ENCODE assay signal across 8 cellular contexts in the genomic region with DNA sequence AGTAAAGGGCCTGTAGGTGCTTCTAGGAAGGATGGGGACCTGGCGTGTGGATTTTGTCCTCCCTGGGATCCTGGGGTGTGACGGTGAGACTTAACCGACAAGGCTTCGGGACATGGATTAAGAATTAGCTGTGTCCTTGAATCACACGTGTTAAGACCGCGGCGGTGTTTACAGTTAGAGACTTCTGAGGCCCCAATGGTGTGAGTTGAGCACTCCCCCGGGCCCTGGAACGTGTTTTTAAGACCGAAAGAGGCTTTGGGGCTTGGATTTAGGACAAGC. TPM values are rescaled to one million over a fixed set of nuclear protein-coding genes. Genes with fewer than 3 reads are reported as not detected.
DNase-seq lines count a peak whose midpoint lies in the region; ATAC-seq, FAIRE-seq and TF ChIP-seq lines count a peak whose summit lies in the region.

No MANE protein-coding gene starts in this region.

- H3K27me3 ChIP-seq in HCT116 (ENCODE audit: insufficient read depth, low read length) = no peaks in the 10 kb centered on the region

- ATAC-seq in A549 (0 out of 6 replicates have a peak, but pooled peaks of 1 of the 2 experiments have one; percentile 0), HCT116 (no peak)

- H3K9me3 ChIP-seq in A549 = no peaks in the 10 kb centered on the region
- no peaks in the 10 kb centered on the region for H3K9me3 ChIP-seq in HCT116 (ENCODE audit: control insufficient read depth in 1 of 2, insufficient read depth in 1 of 2, low read depth in 1 of 2, low read length in 2 of 2)

- CTCF ChIA-PET in A549 (lab: Yijun Ruan, JAX) = interaction anchor here (0.6 kb wide), 1 partner anchor 1407 kb away, joined by 3 read pairs; no protein-coding TSS in a partner anchor
- CTCF ChIA-PET in HCT116 (lab: Charles Lee) = interaction anchor here (1.9 kb wide), 1 partner anchor 27 kb away, joined by 5 read pairs; no protein-coding TSS in a partner anchor

- intact Hi-C loops in HCT116 (cut with micrococcal nuclease) = no loop called here

- no peaks in the 10 kb centered on the region for H3K36me3 ChIP-seq in HCT116 (ENCODE audit: control insufficient read depth in 1 of 2, insufficient read depth in 2 of 2, low read length in 2 of 2)

- peak overlapping the region; percentile 82 for H3K9ac ChIP-seq in HCT116 (ENCODE audit: low read length)

- H3K4me2 ChIP-seq in A549 = peak overlapping the region; percentile 83
- H3K4me2 ChIP-seq in HCT116 (ENCODE audit: low read length) = peak overlapping the region; percentile 98

- no peak for TF ChIP-seq POLR2A in A549 (IDR thresholded peaks at IDR 0.05; ENCODE audit: low read length)
- TF ChIP-seq POLR2A in HCT116 (IDR thresholded peaks at IDR 0.05; ENCODE audit: borderline replicate concordance, extremely low read depth, insufficient read depth, insufficient read length) = no peak

- H3K4me3 ChIP-seq in A549 (peak overlapping the region; percentile 74), HCT116 (replicated peaks in 1 of 2; ENCODE audit: low read depth in 1 of 2, low read length in 2 of 2) (peak overlapping the region; percentile 38 to 78), cardiac fibroblast (replicated peaks in 1 of 2; ENCODE audit: low read depth in 2 of 2, low read length in 2 of 2) (peak overlapping the region; percentile 47 to 78)

- no peak for TF ChIP-seq CTCF in A549 (IDR thresholded peaks at IDR 0.05)
- TF ChIP-seq CTCF in HCT116 (IDR thresholded peaks at IDR 0.05 in 2 of 3, conservative IDR thresholded peaks at IDR 0.05 in 1 of 3; ENCODE audit: borderline replicate concordance in 1 of 3, insufficient read depth in 1 of 3, low read depth in 2 of 3, low read length in 2 of 3) = no peak
- no peak for TF ChIP-seq CTCF in cardiac fibroblast (IDR thresholded peaks at IDR 0.05; ENCODE audit: low read depth, low read length)

- DNase-seq in A549 (ENCODE audit: low read depth in 1 of 2, low spot score in 1 of 2) (no peak), HCT116 (ENCODE audit: low read depth, low spot score) (no peak), cardiac fibroblast (ENCODE audit: low read depth in 2 of 2) (no peak), midbrain (lab: John Stamatoyannopoulos, UW) (peak; percentile 64), NCI-H2029 (lab: John Stamatoyannopoulos, UW) (no peak), NCI-H226 (no peak)
- no peak for DNase-seq in activated CD8-positive, alpha-beta memory T cell treated with anti-CD3 and anti-CD28 coated beads, Interleukin-2, amount 50 U/mL, for 4 hours
- no peak for DNase-seq in activated CD4-positive, CD25-positive, alpha-beta regulatory T cell (lab: John Stamatoyannopoulos, UW)

- no peak for TF ChIP-seq EP300 in A549 (IDR thresholded peaks at IDR 0.05)

- no peak overlapping the region for H2AFZ ChIP-seq in HCT116 (ENCODE audit: low read depth, low read length, poor library complexity, severe bottlenecking)

- POLR2A ChIA-PET in A549 (lab: Yijun Ruan, JAX) (interaction anchor here (0.5 kb wide), 1 partner anchor 126 kb away, joined by 3 read pairs; no protein-coding TSS in a partner anchor), HCT116 (lab: Charles Lee) (no interaction called here)

- peaks cover 3% of the 10 kb centered on the region; the same call in 1 of the 2 replicates for H3K79me2 ChIP-seq in HCT116 (ENCODE audit: insufficient read depth, low read length)

- RAD21 ChIA-PET in HCT116 (lab: Charles Lee; ENCODE audit: low non-redundant PET in 1 of 2, low total read pairs in 2 of 2, uncharacterized antibody in 2 of 2, unreplicated experiment in 2 of 2) = no interaction called here

- H3K27ac ChIP-seq in A549 (peak overlapping the region; percentile 84 to 93), HCT116 (ENCODE audit: low read depth, low read length) (peak overlapping the region; percentile 69)

- TF ChIP-seq RAD21 in A549 (conservative IDR thresholded peaks at IDR 0.05 in 1 of 2, IDR thresholded peaks at IDR 0.05 in 1 of 2) (no peak), HCT116 (IDR thresholded peaks at IDR 0.05; ENCODE audit: low read depth) (no peak)

- no TSS peak for BruUV-seq in HCT116 (replicated peaks; lab: Mats Ljungman, UMichigan)

- no peak for FAIRE-seq in A549 (lab: Jason Lieb, UNC)

- H3K4me1 ChIP-seq in A549 (peaks cover 28% of the 10 kb centered on the region; the same call in 2 of the 3 replicates), HCT116 (ENCODE audit: control insufficient read depth in 1 of 2, insufficient read depth in 2 of 2, low read length in 2 of 2) (peaks cover 32 to 61% of the 10 kb centered on the region in 2 experiments)

- WGBS in A549 (ENCODE audit: missing lambda C conversion rate) = 29% methylated on average over 11 of the region's 11 CpGs

- H3K9me2 ChIP-seq in HCT116 (ENCODE audit: insufficient read depth) = no peaks in the 10 kb centered on the region

- H4K20me1 ChIP-seq in HCT116 (ENCODE audit: insufficient read depth) = no peaks in the 10 kb centered on the region

TF ChIP-seq in A549, 52 proteins besides CTCF, POLR2A, EP300 and RAD21 (continues in another document):
- TF ChIP-seq HEYL (CRISPR knock-in tag; IDR thresholded peaks at IDR 0.05) = no peak
- TF ChIP-seq, protein P1, sequence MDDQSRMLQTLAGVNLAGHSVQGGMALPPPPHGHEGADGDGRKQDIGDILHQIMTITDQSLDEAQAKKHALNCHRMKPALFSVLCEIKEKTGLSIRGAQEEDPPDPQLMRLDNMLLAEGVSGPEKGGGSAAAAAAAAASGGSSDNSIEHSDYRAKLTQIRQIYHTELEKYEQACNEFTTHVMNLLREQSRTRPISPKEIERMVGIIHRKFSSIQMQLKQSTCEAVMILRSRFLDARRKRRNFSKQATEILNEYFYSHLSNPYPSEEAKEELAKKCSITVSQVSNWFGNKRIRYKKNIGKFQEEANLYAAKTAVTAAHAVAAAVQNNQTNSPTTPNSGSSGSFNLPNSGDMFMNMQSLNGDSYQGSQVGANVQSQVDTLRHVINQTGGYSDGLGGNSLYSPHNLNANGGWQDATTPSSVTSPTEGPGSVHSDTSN (IDR thresholded peaks at IDR 0.05) = no peak
- TF ChIP-seq CHD4 (IDR thresholded peaks at IDR 0.05; ENCODE audit: borderline replicate concordance) = no peak
- TF ChIP-seq RNF2 (IDR thresholded peaks at IDR 0.05; ENCODE audit: borderline replicate concordance, low read depth) = no peak
- no peak for TF ChIP-seq FOSB (CRISPR knock-in tag; IDR thresholded peaks at IDR 0.05)

TF ChIP-seq in HCT116, 20 proteins besides CTCF, POLR2A, EP300 and RAD21 (continues in another document):
- TF ChIP-seq SRF (IDR thresholded peaks at IDR 0.05; ENCODE audit: low read depth) = no peak
- no peak for TF ChIP-seq ELF1 (IDR thresholded peaks at IDR 0.05; ENCODE audit: borderline replicate concordance, low read depth)
- TF ChIP-seq EZH2 (IDR thresholded peaks at IDR 0.05) = no peak
- no peak for TF ChIP-seq SP1 (IDR thresholded peaks at IDR 0.05; ENCODE audit: low read depth)
- TF ChIP-seq, protein P2, sequence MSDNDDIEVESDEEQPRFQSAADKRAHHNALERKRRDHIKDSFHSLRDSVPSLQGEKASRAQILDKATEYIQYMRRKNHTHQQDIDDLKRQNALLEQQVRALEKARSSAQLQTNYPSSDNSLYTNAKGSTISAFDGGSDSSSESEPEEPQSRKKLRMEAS (IDR thresholded peaks at IDR 0.05) = no peak
- TF ChIP-seq YY1 (IDR thresholded peaks at IDR 0.05; ENCODE audit: extremely low read depth, insufficient replicate concordance, low read depth, low read length) = no peak
- TF ChIP-seq CBX3 (IDR thresholded peaks at IDR 0.05; ENCODE audit: low read depth) = no peak
- no peak for TF ChIP-seq CEBPB (IDR thresholded peaks at IDR 0.05; ENCODE audit: low read depth)
- no peak for TF ChIP-seq SIN3A (IDR thresholded peaks at IDR 0.05; ENCODE audit: low read depth)
- TF ChIP-seq POLR2AphosphoS5 (IDR thresholded peaks at IDR 0.05; ENCODE audit: low read depth, low read length) = no peak
- TF ChIP-seq ZNF274 (IDR thresholded peaks at IDR 0.05; ENCODE audit: low read depth, low read length) = no peak

RNA-seq across cellular contexts. Expression of a gene that starts 1.3 kb away (rescaled TPM):
- polyA plus RNA-seq in A549 (2011; rRNA removed) (1.8 and 2.7 TPM in 2 replicates), A549 (2017; fragmentation: RNase III; extraction: RNeasy Plus Mini Kit Qiagen cat#74134 plus additional on column Dnase treatment) (1.9 to 2.6 TPM (median 2.5 TPM) in 3 replicates)
- polyA plus RNA-seq in A549 (2012; cell fraction: cytosol; rRNA removed) = 2.6 and 4.1 TPM in 2 replicates
- 12.9 and 13.5 TPM in 2 replicates for polyA plus RNA-seq in A549 (2012; cell fraction: nucleus; rRNA removed)
- 2.1 and 3.1 TPM in 2 replicates for polyA minus RNA-seq in A549 (2011; rRNA and poly(A)+ RNA removed)
- 22.5 TPM for total RNA-seq in HCT116 (2021; ENCODE audit: unreplicated experiment)
- 24.3 and 24.5 TPM in 2 replicates for polyA plus RNA-seq in HCT116 (2012)

RNA-seq across cellular contexts. Expression of a gene that starts 8.3 kb away (rescaled TPM):
- polyA plus RNA-seq in A549 (2011; rRNA removed) = not detected in 2 replicates
- not detected in 2 replicates for polyA plus RNA-seq in A549 (2012; cell fraction: cytosol; rRNA removed)
- polyA plus RNA-seq in A549 (2012; cell fraction: nucleus; rRNA removed) = not detected in 2 replicates
- not detected in 3 replicates for polyA plus RNA-seq in A549 (2017; fragmentation: RNase III; extraction: RNeasy Plus Mini Kit Qiagen cat#74134 plus additional on column Dnase treatment)
- not detected in 2 replicates for polyA minus RNA-seq in A549 (2011; rRNA and poly(A)+ RNA removed)
- total RNA-seq in HCT116 (2021; ENCODE audit: unreplicated experiment) = not detected
- not detected in 2 replicates for polyA plus RNA-seq in HCT116 (2012)

RNA-seq across cellular contexts. Expression of a gene that starts 20.6 kb away (rescaled TPM):
- polyA plus RNA-seq in A549 (2011; rRNA removed) = 0.61 and 0.78 TPM in 2 replicates
- polyA plus RNA-seq in A549 (2012; cell fraction: cytosol; rRNA removed) = 0.41 and 0.58 TPM in 2 replicates
- 0.72 and 1.3 TPM in 2 replicates for polyA plus RNA-seq in A549 (2012; cell fraction: nucleus; rRNA removed)
- 0.52 to 0.90 TPM (median 0.62 TPM) in 3 replicates for polyA plus RNA-seq in A549 (2017; fragmentation: RNase III; extraction: RNeasy Plus Mini Kit Qiagen cat#74134 plus additional on column Dnase treatment)
- 0.45 and 0.97 TPM in 2 replicates for polyA minus RNA-seq in A549 (2011; rRNA and poly(A)+ RNA removed)
- 3.4 TPM for total RNA-seq in HCT116 (2021; ENCODE audit: unreplicated experiment)
- polyA plus RNA-seq in HCT116 (2012) = 3.6 and 3.7 TPM in 2 replicates

RNA-seq across cellular contexts. Expression of a gene that starts 42.4 kb away (rescaled TPM):
- polyA plus RNA-seq in A549 (2011; rRNA removed) (24.9 and 28.8 TPM in 2 replicates), A549 (2017; fragmentation: RNase III; extraction: RNeasy Plus Mini Kit Qiagen cat#74134 plus additional on column Dnase treatment) (37.2 to 49.4 TPM (median 45.7 TPM) in 3 replicates)
- polyA plus RNA-seq in A549 (2012; cell fraction: cytosol; rRNA removed) = 55.6 and 75.8 TPM in 2 replicates
- 72.0 and 80.2 TPM in 2 replicates for polyA plus RNA-seq in A549 (2012; cell fraction: nucleus; rRNA removed)
- polyA minus RNA-seq in A549 (2011; rRNA and poly(A)+ RNA removed) = 41.5 and 47.5 TPM in 2 replicates
- 68.5 TPM for total RNA-seq in HCT116 (2021; ENCODE audit: unreplicated experiment)
- 43.1 and 53.5 TPM in 2 replicates for polyA plus RNA-seq in HCT116 (2012)

RNA-seq across cellular contexts. Expression of a gene that starts 49.2 kb away (rescaled TPM):
- polyA plus RNA-seq in A549 (2011; rRNA removed) (18.3 and 19.1 TPM in 2 replicates), A549 (2017; fragmentation: RNase III; extraction: RNeasy Plus Mini Kit Qiagen cat#74134 plus additional on column Dnase treatment) (26.8 to 30.2 TPM (median 27.7 TPM) in 3 replicates)
- 36.1 and 51.9 TPM in 2 replicates for polyA plus RNA-seq in A549 (2012; cell fraction: cytosol; rRNA removed)
- polyA plus RNA-seq in A549 (2012; cell fraction: nucleus; rRNA removed) = 51.9 and 58.3 TPM in 2 replicates
- polyA minus RNA-seq in A549 (2011; rRNA and poly(A)+ RNA removed) = 17.0 and 18.8 TPM in 2 replicates
- total RNA-seq in HCT116 (2021; ENCODE audit: unreplicated experiment) = 91.7 TPM
- 86.6 and 101 TPM in 2 replicates for polyA plus RNA-seq in HCT116 (2012)
